Comparison of ENCODE assay signal across 16 cellular contexts in the genomic region with DNA sequence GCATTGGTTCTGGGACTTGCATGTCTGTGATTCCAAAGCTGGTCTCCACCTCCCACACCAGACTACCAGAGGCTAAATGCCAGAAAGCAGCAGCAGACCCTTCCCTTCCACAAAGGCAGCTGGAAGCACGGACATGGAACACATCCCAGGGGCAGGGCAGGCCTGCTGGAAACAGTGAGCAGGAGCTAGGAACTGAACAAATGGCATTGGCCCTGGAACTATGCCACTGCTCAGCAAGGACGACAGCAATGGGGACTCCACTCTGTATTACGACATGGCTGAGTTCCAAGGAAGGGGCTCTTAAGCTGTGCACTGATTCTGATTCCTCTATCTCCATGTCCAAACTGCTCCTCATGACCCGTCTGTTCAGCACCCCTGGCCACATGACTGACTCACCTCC.
DNase-seq lines count a peak whose midpoint lies in the region; ATAC-seq and TF ChIP-seq lines count a peak whose summit lies in the region.
"Had no signal": no experiment of that assay in that cellular context is flagged by ENCODE, and none has a peak within 500 bp of the region (broad histone marks: within the 10 kb centered on the region; RNA-seq: fewer than 3 reads in every experiment).

No MANE protein-coding gene starts in this region.

- no peak overlapping the region for H3K4me2 ChIP-seq in GM23248 (ENCODE audit: unreplicated experiment)

- DNase-seq in GM23248 (no peak), ascending aorta (ENCODE audit: low spot score in 2 of 2) (no peak), myocyte (ENCODE audit: low read depth) (peak; percentile 87), NCI-H1436 treated with DMSO at 0.1 percent for 48 hours (lab: John Stamatoyannopoulos, UW) (no peak), HT-29 (ENCODE audit: low spot score) (no peak)
- DNase-seq in naive thymus-derived CD4-positive, alpha-beta T cell, result no peak
- DNase-seq: activated CD4-positive, alpha-beta T cell treated with anti-CD3 and anti-CD28 coated beads, Interleukin-2, amount 50 U/mL, for 4 hours; activated naive CD8-positive, alpha-beta T cell treated with anti-CD3 and anti-CD28 coated beads, Interleukin-2, amount 10 ng/mL, durations not matched to agents 7 days and 5 days; cerebellar nuclear complex; NCI-H2081; NCI-H510A treated with DMSO at 0.1 percent for 48 hours; stimulated activated CD4-positive, alpha-beta T cell treated with anti-CD3 and anti-CD28 coated beads, Interleukin-2, amount 100 ng/mL, for 24 hours had no signal

- no peaks in the 10 kb centered on the region for H3K9me2 ChIP-seq in GM23248 (ENCODE audit: insufficient read depth)

- peaks cover 0 to 3% (median 0%) of the 10 kb centered on the region in 7 donors for H3K4me1 Mint-ChIP-seq in naive thymus-derived CD4-positive, alpha-beta T cell
- H3K4me1 Mint-ChIP-seq: activated naive CD8-positive, alpha-beta T cell treated with anti-CD3 and anti-CD28 coated beads, Interleukin-2, amount 10 ng/mL, durations not matched to agents 7 days and 5 days; B cell; memory B cell had no signal

- CTCF ChIA-PET in naive thymus-derived CD4-positive, alpha-beta T cell (lab: Charles Lee), result interaction anchor here (1.0 kb wide), 1 partner anchor 12 kb away, joined by 3 read pairs; no protein-coding TSS in a partner anchor

- H3K4me3 ChIP-seq in ACC112 (ENCODE audit: low read depth, low read length) (no peak overlapping the region), GM23248 (no peak overlapping the region), ascending aorta (no peak overlapping the region)
- no peak overlapping the region for H3K4me3 ChIP-seq in naive thymus-derived CD4-positive, alpha-beta T cell (ENCODE audit: low read length)
- H3K4me3 ChIP-seq: SK-N-MC had no signal

- H3K27ac ChIP-seq in ACC112 (ENCODE audit: low read depth, low read length) (peak overlapping the region; percentile 93), GM23248 (peak overlapping the region; percentile 85), ascending aorta (peak overlapping the region; percentile 34 to 69)
- H3K27ac ChIP-seq in naive thymus-derived CD4-positive, alpha-beta T cell (ENCODE audit: low read depth, low read length), result no peak overlapping the region
- H3K27ac ChIP-seq: SK-N-MC had no signal

- in situ Hi-C loops in GM23248 (cut with MboI), result loop anchor here (25.0 kb wide), 1 partner anchor 675 kb away; no protein-coding TSS in a partner anchor

- no peaks in the 10 kb centered on the region for H3K27me3 ChIP-seq in ACC112 (ENCODE audit: insufficient read depth, low read length)
- H3K27me3 ChIP-seq in GM23248 (replicated peaks; ENCODE audit: insufficient read depth), result no peaks in the 10 kb centered on the region
- H3K27me3 ChIP-seq in ascending aorta, result no peaks in the 10 kb centered on the region
- H3K27me3 ChIP-seq in naive thymus-derived CD4-positive, alpha-beta T cell (ENCODE audit: control insufficient read depth in 2 of 2, insufficient read depth in 2 of 2, low read length in 2 of 2), result no peaks in the 10 kb centered on the region

- WGBS in GM23248 (ENCODE audit: low coverage in 1 of 2, low lambda C conversion rate in 2 of 2, missing lambda C conversion rate in 2 of 2), 2 experiments, result 54 to 64% methylated on average over 4 of the region's 4 CpGs

- H3K9me3 Mint-ChIP-seq in naive thymus-derived CD4-positive, alpha-beta T cell, result no peaks in the 10 kb centered on the region
- H3K9me3 Mint-ChIP-seq: activated naive CD8-positive, alpha-beta T cell treated with anti-CD3 and anti-CD28 coated beads, Interleukin-2, amount 10 ng/mL, durations not matched to agents 7 days and 5 days; memory B cell had no signal

- no peak overlapping the region for H2AFZ ChIP-seq in ACC112 (ENCODE audit: low read length, unreplicated experiment)
- no peak overlapping the region for H2AFZ ChIP-seq in GM23248

- H3K27ac Mint-ChIP-seq in naive thymus-derived CD4-positive, alpha-beta T cell, result peak overlapping the region in 2 of 9 donors; percentile 20 to 25
- H3K27ac Mint-ChIP-seq: activated naive CD8-positive, alpha-beta T cell treated with anti-CD3 and anti-CD28 coated beads, Interleukin-2, amount 10 ng/mL, durations not matched to agents 7 days and 5 days; B cell; memory B cell had no signal

- peaks cover 82% of the 10 kb centered on the region for H3K4me1 ChIP-seq in ACC112 (ENCODE audit: control insufficient read depth, insufficient read depth, low read length, unreplicated experiment)
- peaks cover 49% of the 10 kb centered on the region for H3K4me1 ChIP-seq in GM23248 (ENCODE audit: insufficient read depth)
- peaks cover 5 to 27% of the 10 kb centered on the region in 2 donors for H3K4me1 ChIP-seq in ascending aorta
- no peaks in the 10 kb centered on the region for H3K4me1 ChIP-seq in naive thymus-derived CD4-positive, alpha-beta T cell (ENCODE audit: control insufficient read depth in 2 of 2, insufficient read depth in 2 of 2, low read length in 2 of 2)

- no peak for TF ChIP-seq CTCF in ascending aorta (IDR thresholded peaks at IDR 0.05)

- H3F3A ChIP-seq in GM23248 (ENCODE audit: insufficient read depth), result peaks cover 35% of the 10 kb centered on the region

- H3K36me3 Mint-ChIP-seq in naive thymus-derived CD4-positive, alpha-beta T cell, result peaks cover 18 to 41% (median 32%) of the 10 kb centered on the region in 5 donors

- peaks cover 27% of the 10 kb centered on the region for H3K36me3 ChIP-seq in ACC112 (ENCODE audit: insufficient read depth, low read length)
- peaks cover 6% of the 10 kb centered on the region; the same call in 1 of the 2 replicates for H3K36me3 ChIP-seq in GM23248 (ENCODE audit: low read depth)
- H3K36me3 ChIP-seq in ascending aorta, result peaks cover 30 to 36% of the 10 kb centered on the region in 2 donors
- H3K36me3 ChIP-seq in naive thymus-derived CD4-positive, alpha-beta T cell (ENCODE audit: control insufficient read depth in 2 of 3, insufficient read depth in 3 of 3, low read length in 3 of 3), result peaks cover 0 to 65% (median 0%) of the 10 kb centered on the region in 3 experiments

- H3K79me2 ChIP-seq in ACC112 (ENCODE audit: control insufficient read depth, insufficient read depth, low read length, unreplicated experiment) (no peaks in the 10 kb centered on the region), GM23248 (ENCODE audit: insufficient read depth) (no peaks in the 10 kb centered on the region)

- POLR2A ChIA-PET in naive thymus-derived CD4-positive, alpha-beta T cell (lab: Charles Lee), result no interaction called here

- H4K20me1 ChIP-seq in GM23248 (ENCODE audit: insufficient read depth), result no peaks in the 10 kb centered on the region

- intact Hi-C loops in ascending aorta (cut with DNase I), result loop anchor here (10.0 kb wide), 1 partner anchor 498 kb away; no protein-coding TSS in a partner anchor
- intact Hi-C loops in naive thymus-derived CD4-positive, alpha-beta T cell (cut with micrococcal nuclease), result no loop called here

- ATAC-seq in naive thymus-derived CD4-positive, alpha-beta T cell, result no peak

- H3K9ac ChIP-seq in GM23248, result no peak overlapping the region

- no peak overlapping the region for H3K4me3 Mint-ChIP-seq in naive thymus-derived CD4-positive, alpha-beta T cell
- H3K4me3 Mint-ChIP-seq: activated naive CD8-positive, alpha-beta T cell treated with anti-CD3 and anti-CD28 coated beads, Interleukin-2, amount 10 ng/mL, durations not matched to agents 7 days and 5 days; B cell; memory B cell had no signal

- H3K9me3 ChIP-seq in GM23248 (ENCODE audit: low read depth), result no peaks in the 10 kb centered on the region
- no peaks in the 10 kb centered on the region for H3K9me3 ChIP-seq in ascending aorta
- no peaks in the 10 kb centered on the region for H3K9me3 ChIP-seq in naive thymus-derived CD4-positive, alpha-beta T cell (ENCODE audit: control insufficient read depth in 2 of 3, low read length in 3 of 3)

- H3K27me3 Mint-ChIP-seq in naive thymus-derived CD4-positive, alpha-beta T cell, result no peaks in the 10 kb centered on the region
- H3K27me3 Mint-ChIP-seq: activated naive CD8-positive, alpha-beta T cell treated with anti-CD3 and anti-CD28 coated beads, Interleukin-2, amount 10 ng/mL, durations not matched to agents 7 days and 5 days; B cell; memory B cell had no signal
